ENCODE assay signal across 10 cellular contexts in the genomic region with DNA sequence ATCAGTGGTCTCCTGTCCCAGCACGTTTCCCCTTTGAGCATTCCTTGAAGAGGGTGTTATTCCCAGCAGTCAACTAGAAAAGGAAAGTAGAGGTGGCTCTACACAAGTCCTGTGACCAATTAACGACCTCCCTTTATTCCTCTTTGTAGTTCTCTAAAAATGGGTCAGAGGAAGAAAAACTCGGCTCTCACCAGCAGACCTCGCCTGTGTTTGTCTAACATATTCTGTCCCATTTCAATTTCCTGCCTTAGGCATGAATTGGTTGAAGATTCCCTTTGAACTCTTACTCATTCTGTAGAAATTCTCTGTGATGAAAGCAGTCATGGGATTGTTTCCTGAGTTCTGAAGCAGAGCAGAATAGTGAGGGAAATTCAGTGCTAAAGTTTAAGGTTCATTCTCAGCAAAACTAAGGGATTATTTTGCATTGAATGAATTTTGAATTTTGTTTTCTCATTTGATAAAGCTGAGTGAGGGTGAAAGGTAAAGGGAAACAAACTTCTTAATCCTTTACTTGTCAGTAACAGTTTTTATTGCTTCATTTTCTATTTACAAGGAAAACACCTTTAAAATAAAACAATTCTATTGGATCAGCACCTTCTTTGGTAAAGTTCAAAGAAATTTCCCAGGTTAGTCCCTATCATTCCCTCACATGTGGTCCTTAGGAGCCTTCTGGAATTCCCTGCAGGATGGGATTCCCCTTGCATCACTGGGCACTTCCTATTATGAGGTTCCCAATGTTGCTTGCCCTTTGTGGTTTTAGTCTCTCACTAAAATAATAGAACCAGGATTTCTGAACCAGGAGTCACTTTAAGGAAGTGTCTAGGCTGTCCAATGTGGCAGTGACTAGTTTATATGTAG.
DNase-seq lines count a peak whose midpoint lies in the region; ATAC-seq and TF ChIP-seq lines count a peak whose summit lies in the region.
"Had no signal": no experiment of that assay in that cellular context is flagged by ENCODE, and none has a peak within 500 bp of the region (broad histone marks: within the 10 kb centered on the region; RNA-seq: fewer than 3 reads in every experiment).

No MANE protein-coding gene starts in this region.

- CTCF ChIA-PET in naive thymus-derived CD4-positive, alpha-beta T cell (lab: Charles Lee) = no interaction called here

- ATAC-seq in naive thymus-derived CD4-positive, alpha-beta T cell = peak; percentile 18
- ATAC-seq in HG03135 (IDR thresholded peaks at IDR 0.05; ENCODE audit: unreplicated experiment) (no peak), HG02938 (IDR thresholded peaks at IDR 0.05; ENCODE audit: unreplicated experiment) (no peak)

- H3K36me3 Mint-ChIP-seq in endothelial cell (ENCODE audit: low read depth, unreplicated experiment) = no peaks in the 10 kb centered on the region
- peaks cover 0 to 8% (median 0%) of the 10 kb centered on the region in 5 donors for H3K36me3 Mint-ChIP-seq in naive thymus-derived CD4-positive, alpha-beta T cell

- no peaks in the 10 kb centered on the region for H3K27me3 ChIP-seq in BLaER1 treated with 17β-estradiol and CSF1 and Interleukin-3, amounts not matched to agents 10 nM and 100 nM
- H3K27me3 ChIP-seq in naive thymus-derived CD4-positive, alpha-beta T cell (ENCODE audit: control insufficient read depth in 2 of 2, insufficient read depth in 2 of 2, low read length in 2 of 2) = no peaks in the 10 kb centered on the region

- TF ChIP-seq POLR2A in NB4 (IDR thresholded peaks at IDR 0.05; ENCODE audit: extremely low read depth, insufficient read length) = no peak
- no peak for TF ChIP-seq POLR2A in erythroblast (IDR thresholded peaks at IDR 0.05; ENCODE audit: low read length)

- TF ChIP-seq CTCF in NB4 (IDR thresholded peaks at IDR 0.05; ENCODE audit: low read depth, low read length) (no peak), endothelial cell (IDR thresholded peaks at IDR 0.05; ENCODE audit: unreplicated experiment) (no peak)

- intact Hi-C loops in naive thymus-derived CD4-positive, alpha-beta T cell (cut with micrococcal nuclease) = no loop called here

- H4K20me1 ChIP-seq in BLaER1 treated with 17β-estradiol and CSF1 and Interleukin-3, amounts not matched to agents 10 nM and 100 nM = peaks cover 0 to 14% (median 0%) of the 10 kb centered on the region in 11 experiments; a peak in 2 of 22 replicates

- no peaks in the 10 kb centered on the region for H3K9me3 ChIP-seq in BLaER1 treated with 17β-estradiol and CSF1 and Interleukin-3, amounts not matched to agents 10 nM and 100 nM (replicated peaks in 1 of 11)
- H3K9me3 ChIP-seq in naive thymus-derived CD4-positive, alpha-beta T cell (ENCODE audit: control insufficient read depth in 2 of 3, low read length in 3 of 3) = no peaks in the 10 kb centered on the region

- H3K27ac ChIP-seq in BLaER1 treated with 17β-estradiol and CSF1 and Interleukin-3, amounts not matched to agents 10 nM and 100 nM = peak overlapping the region in 1 of 11 experiments; percentile 19; a peak in 1 of 22 replicates
- H3K27ac ChIP-seq in naive thymus-derived CD4-positive, alpha-beta T cell (ENCODE audit: low read depth, low read length) = no peak overlapping the region

- H3K9ac ChIP-seq in BLaER1 treated with 17β-estradiol and CSF1 and Interleukin-3, amounts not matched to agents 10 nM and 100 nM = no peak overlapping the region

- H3K4me3 Mint-ChIP-seq in endothelial cell (ENCODE audit: unreplicated experiment) = no peak overlapping the region
- peak overlapping the region in 6 of 10 donors; percentile 0 to 53 (median 23) for H3K4me3 Mint-ChIP-seq in naive thymus-derived CD4-positive, alpha-beta T cell

- POLR2A ChIA-PET in naive thymus-derived CD4-positive, alpha-beta T cell (lab: Charles Lee) = no interaction called here

- no peaks in the 10 kb centered on the region for H3K36me3 ChIP-seq in BLaER1 treated with 17β-estradiol and CSF1 and Interleukin-3, amounts not matched to agents 10 nM and 100 nM
- no peaks in the 10 kb centered on the region for H3K36me3 ChIP-seq in naive thymus-derived CD4-positive, alpha-beta T cell (ENCODE audit: control insufficient read depth in 2 of 3, insufficient read depth in 3 of 3, low read length in 3 of 3)

- H3K9me3 Mint-ChIP-seq in endothelial cell (ENCODE audit: unreplicated experiment) = no peaks in the 10 kb centered on the region
- peaks cover 0 to 1% (median 0%) of the 10 kb centered on the region in 11 donors for H3K9me3 Mint-ChIP-seq in naive thymus-derived CD4-positive, alpha-beta T cell

- peaks cover 9 to 38% (median 19%) of the 10 kb centered on the region in 10 experiments; a peak in 18 of 20 replicates for H3K4me1 ChIP-seq in BLaER1 treated with 17β-estradiol and CSF1 and Interleukin-3, amounts not matched to agents 10 nM and 100 nM
- H3K4me1 ChIP-seq in naive thymus-derived CD4-positive, alpha-beta T cell (ENCODE audit: control insufficient read depth in 2 of 2, insufficient read depth in 2 of 2, low read length in 2 of 2) = peaks cover 0 to 13% of the 10 kb centered on the region in 2 donors

- peak overlapping the region; percentile 67 for H3K27ac Mint-ChIP-seq in endothelial cell (ENCODE audit: unreplicated experiment)
- peak overlapping the region in 5 of 9 donors; percentile 1 to 60 (median 18) for H3K27ac Mint-ChIP-seq in naive thymus-derived CD4-positive, alpha-beta T cell

- peak; percentile 28 for DNase-seq in NB4 (ENCODE audit: low read depth)
- no peak for DNase-seq in endothelial cell (ENCODE audit: low spot score)
- no peak for DNase-seq in naive thymus-derived CD4-positive, alpha-beta T cell
- no peak for DNase-seq in erythroblast (lab: John Stamatoyannopoulos, UW)
- DNase-seq in germinal center (ENCODE audit: low spot score) = no peak
- DNase-seq: cortex of kidney, Right ventricle myocardium superior had no signal

- peaks cover 19% of the 10 kb centered on the region for H3K4me1 Mint-ChIP-seq in endothelial cell (ENCODE audit: unreplicated experiment)
- peaks cover 9 to 40% (median 26%) of the 10 kb centered on the region in 7 donors for H3K4me1 Mint-ChIP-seq in naive thymus-derived CD4-positive, alpha-beta T cell

- peak overlapping the region in 10 of 11 experiments; percentile 4 to 79 (median 30); a peak in 16 of 22 replicates for H3K4me2 ChIP-seq in BLaER1 treated with 17β-estradiol and CSF1 and Interleukin-3, amounts not matched to agents 10 nM and 100 nM

- H3K4me3 ChIP-seq in BLaER1 treated with 17β-estradiol and CSF1 and Interleukin-3, amounts not matched to agents 10 nM and 100 nM = no peak overlapping the region
- H3K4me3 ChIP-seq in NB4 (ENCODE audit: low read depth, low read length) = no peak overlapping the region
- H3K4me3 ChIP-seq in naive thymus-derived CD4-positive, alpha-beta T cell (ENCODE audit: low read length) = no peak overlapping the region

- H3K27me3 Mint-ChIP-seq in endothelial cell (ENCODE audit: unreplicated experiment) = no peaks in the 10 kb centered on the region
- H3K27me3 Mint-ChIP-seq in naive thymus-derived CD4-positive, alpha-beta T cell = no peaks in the 10 kb centered on the region
